16 cellular contexts compared by ENCODE assay signal in genomic region chr20:62203378-62204030, GRCh38.
DNase-seq lines count a peak whose midpoint lies in the region; ATAC-seq and TF ChIP-seq lines count a peak whose summit lies in the region.
"Had no signal": no experiment of that assay in that cellular context is flagged by ENCODE, and none has a peak within 500 bp of the region (broad histone marks: within the 10 kb centered on the region; RNA-seq: fewer than 3 reads in every experiment).

No MANE protein-coding gene starts in this region.

- no peak overlapping the region for H3K4me3 Mint-ChIP-seq in nephron progenitor cell
- H3K4me3 Mint-ChIP-seq: CD8-positive, alpha-beta T cell; immature natural killer cell had no signal

- peaks cover 42% of the 10 kb centered on the region for H3K36me3 Mint-ChIP-seq in nephron progenitor cell (ENCODE audit: low read depth)

- H3K9me3 Mint-ChIP-seq in nephron progenitor cell = no peaks in the 10 kb centered on the region
- H3K9me3 Mint-ChIP-seq: CD8-positive, alpha-beta T cell; immature natural killer cell had no signal

- H3K27ac Mint-ChIP-seq in nephron progenitor cell = peak overlapping the region; percentile 19
- H3K27ac Mint-ChIP-seq: CD8-positive, alpha-beta T cell had no signal

- H3K4me3 ChIP-seq in cardiac fibroblast (replicated peaks in 1 of 2; ENCODE audit: low read depth in 2 of 2, low read length in 2 of 2) = no peak overlapping the region
- H3K4me3 ChIP-seq: A549, coronary artery, vagina had no signal

- TF ChIP-seq CTCF in cardiac fibroblast (IDR thresholded peaks at IDR 0.05; ENCODE audit: low read depth, low read length) = no peak
- TF ChIP-seq CTCF in nephron progenitor cell (IDR thresholded peaks at IDR 0.05) = no peak

- ATAC-seq in HG03469 (IDR thresholded peaks at IDR 0.05; ENCODE audit: unreplicated experiment) = no peak
- ATAC-seq: A549; CD8-positive, alpha-beta T cell had no signal

- peak; percentile 67 for DNase-seq in NCI-H82 (lab: John Stamatoyannopoulos, UW)
- DNase-seq in NCI-H82 treated with DMSO at 0.1 percent for 48 hours (lab: John Stamatoyannopoulos, UW; ENCODE audit: unreplicated experiment) = no peak
- DNase-seq in MV-4-11 (lab: John Stamatoyannopoulos, UW) = peak; percentile 8
- DNase-seq in cardiac fibroblast (ENCODE audit: low read depth in 2 of 2) = peak; percentile 23 to 59
- no peak for DNase-seq in nephron progenitor cell
- DNase-seq in GM19238 (ENCODE audit: insufficient read length, low spot score) = no peak
- DNase-seq in effector CD8-positive, alpha-beta T cell (lab: John Stamatoyannopoulos, UW) = no peak
- DNase-seq: amygdala; CD8-positive, alpha-beta T cell; immature natural killer cell; NCI-H187 treated with DMSO at 0.1 percent for 48 hours; NCI-H774 had no signal

- H3K4me1 Mint-ChIP-seq in nephron progenitor cell = peaks cover 16% of the 10 kb centered on the region

- H3K27me3 Mint-ChIP-seq in nephron progenitor cell (ENCODE audit: low read depth, poor library complexity) = peaks cover 5% of the 10 kb centered on the region

Comparison
In these comparisons a context has a peak if more than half of its experiments do, and no peak if none do; other contexts are left out.
1. DNase-seq: peak in NCI-H82 (single experiment), MV-4-11 (single experiment) and cardiac fibroblast (2 of 2); none in NCI-H82 treated with DMSO at 0.1 percent for 48 hours (single experiment), nephron progenitor cell (single experiment), GM19238 (single experiment) and effector CD8-positive, alpha-beta T cell (single experiment).